Comparison of ENCODE assay signal across 8 cellular contexts in the genomic region with DNA sequence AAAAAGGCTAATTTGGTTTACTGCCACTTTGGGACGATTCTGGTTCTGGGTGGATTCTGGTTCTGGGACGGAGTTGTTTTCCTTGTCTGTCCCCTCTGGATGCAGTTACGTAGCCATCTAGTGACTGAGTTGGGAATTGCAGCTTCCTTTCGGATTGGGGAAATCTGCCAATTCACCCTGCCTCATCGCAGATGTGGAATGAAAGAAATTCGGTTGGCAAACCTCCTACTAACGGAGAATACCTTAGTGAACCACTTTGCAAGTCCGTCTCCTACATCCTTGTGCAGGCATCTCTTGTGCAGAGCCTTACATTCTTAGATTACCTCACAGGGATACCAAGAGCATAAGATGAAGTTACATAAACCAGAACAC. TPM values are rescaled to one million over a fixed set of nuclear protein-coding genes. Genes with fewer than 3 reads are reported as not detected.
DNase-seq lines count a peak whose midpoint lies in the region; ATAC-seq and TF ChIP-seq lines count a peak whose summit lies in the region.

No MANE protein-coding gene starts in this region.

- H2BK20ac ChIP-seq in IMR-90 (ENCODE audit: low read depth, low read length), result peak overlapping the region; percentile 85

- H3K4me3 ChIP-seq in IMR-90 (ENCODE audit: insufficient read depth, low read depth, low read length) (peak overlapping the region; percentile 14; the same call in 1 of the 2 replicates), PC-3 (ENCODE audit: low read length) (peak overlapping the region; percentile 69)

- DNase-seq in COR-L47 (lab: John Stamatoyannopoulos, UW), result peak; percentile 77
- peak; percentile 93 for DNase-seq in IMR-90
- DNase-seq in PC-3, result peak; percentile 96
- peak; percentile 78 to 79 for DNase-seq in activated T-cell treated with anti-CD3 and anti-CD28 coated beads, Interleukin-2, amount 50 U/mL, for 48 hours
- peak; percentile 87 for DNase-seq in fibroblast of gingiva (ENCODE audit: low read depth)
- DNase-seq in naive thymus-derived CD8-positive, alpha-beta T cell, result peak; percentile 33 to 82 (median 68)
- DNase-seq in stimulated activated naive B cell treated with anti-CD40 and anti-IgM and Interleukin-4, amounts not matched to agents 10 μg/mL and 1 μg/mL and 100 μg/mL, for 72 hours, result peak; percentile 58

- 0 out of 2 replicates have a peak, but pooled peaks have one; percentile 27 for TF ChIP-seq POLR2A in IMR-90 (IDR thresholded peaks at IDR 0.05; ENCODE audit: low read depth, low read length)

- H4K5ac ChIP-seq in IMR-90 (ENCODE audit: low read depth, low read length), result no peak overlapping the region

- H2BK120ac ChIP-seq in IMR-90 (ENCODE audit: low read depth, low read length), result peak overlapping the region; percentile 90

- peak; percentile 92 for TF ChIP-seq RAD21 in IMR-90 (IDR thresholded peaks at IDR 0.05; ENCODE audit: low read length)

- CTCF ChIA-PET in IMR-90 (lab: Yijun Ruan, JAX), result interaction anchor here (0.6 to 1.4 kb wide), 10 partner anchors 8 to 555 kb away, joined by 3 to 6 read pairs (median 3); partner anchors contain the start of gene TRPM7
- CTCF ChIA-PET in PC-3 (lab: Charles Lee), result interaction anchor here (1.5 kb wide), 1 partner anchor 8 kb away, joined by 6 read pairs; no protein-coding TSS in a partner anchor

- H4K91ac ChIP-seq in IMR-90 (ENCODE audit: insufficient read depth, low read depth, low read length), result peak overlapping the region; percentile 72; the same call in 1 of the 2 replicates

- H3K4me1 ChIP-seq in IMR-90 (ENCODE audit: control insufficient read depth, insufficient read depth, low read length) (peaks cover 7% of the 10 kb centered on the region), PC-3 (ENCODE audit: insufficient read depth, low read length) (peaks cover 19% of the 10 kb centered on the region)

- in situ Hi-C loops in IMR-90 (cut with MboI; ENCODE audit: low sequenced_read_pairs), result no loop called here

- H2AK9ac ChIP-seq in IMR-90 (replicated peaks; ENCODE audit: low read depth, low read length, poor library complexity), result peak overlapping the region; percentile 0

- H3K14ac ChIP-seq in IMR-90 (replicated peaks; ENCODE audit: low read depth, low read length), result 0 out of 2 replicates have a peak overlapping the region, but pooled peaks have one; percentile 69

- H3K27me3 Mint-ChIP-seq in naive thymus-derived CD8-positive, alpha-beta T cell, result peaks cover 0 to 6% (median 0%) of the 10 kb centered on the region in 5 donors
- H3K27me3 Mint-ChIP-seq in stimulated activated naive B cell treated with anti-CD40 and anti-IgM and Interleukin-4, amounts not matched to agents 10 μg/mL and 1 μg/mL and 100 μg/mL, for 72 hours, result peaks cover 0 to 11% of the 10 kb centered on the region in 2 donors

- H3K27ac ChIP-seq in IMR-90 (ENCODE audit: insufficient read depth, low read length) (no peak overlapping the region), PC-3 (ENCODE audit: low read length) (no peak overlapping the region)

- H3K4me1 Mint-ChIP-seq in naive thymus-derived CD8-positive, alpha-beta T cell, result peaks cover 6 to 48% (median 16%) of the 10 kb centered on the region in 4 donors
- peaks cover 21 to 39% of the 10 kb centered on the region in 2 donors for H3K4me1 Mint-ChIP-seq in stimulated activated naive B cell treated with anti-CD40 and anti-IgM and Interleukin-4, amounts not matched to agents 10 μg/mL and 1 μg/mL and 100 μg/mL, for 72 hours

- no peaks in the 10 kb centered on the region for H3K9me2 ChIP-seq in PC-3 (replicated peaks; ENCODE audit: low read length)

- no peaks in the 10 kb centered on the region for H4K20me1 ChIP-seq in IMR-90 (ENCODE audit: insufficient read depth, low read length)
- H4K20me1 ChIP-seq in PC-3 (ENCODE audit: low read length), result no peaks in the 10 kb centered on the region

- H3K56ac ChIP-seq in IMR-90 (ENCODE audit: extremely low read depth, insufficient read depth, low read length), result no peak overlapping the region

- H3K9me3 Mint-ChIP-seq in naive thymus-derived CD8-positive, alpha-beta T cell, result no peaks in the 10 kb centered on the region
- no peaks in the 10 kb centered on the region for H3K9me3 Mint-ChIP-seq in stimulated activated naive B cell treated with anti-CD40 and anti-IgM and Interleukin-4, amounts not matched to agents 10 μg/mL and 1 μg/mL and 100 μg/mL, for 72 hours

- H3K79me1 ChIP-seq in IMR-90 (ENCODE audit: low read depth in 1 of 2, low read length in 2 of 2), result no peaks in the 10 kb centered on the region

- H3K9ac ChIP-seq in IMR-90 (ENCODE audit: low read depth, low read length) (no peak overlapping the region), PC-3 (ENCODE audit: low read length) (peak overlapping the region; percentile 52)

- H3K4me3 Mint-ChIP-seq in naive thymus-derived CD8-positive, alpha-beta T cell, result peak overlapping the region; percentile 55 to 84 (median 74)
- H3K4me3 Mint-ChIP-seq in stimulated activated naive B cell treated with anti-CD40 and anti-IgM and Interleukin-4, amounts not matched to agents 10 μg/mL and 1 μg/mL and 100 μg/mL, for 72 hours, result peak overlapping the region; percentile 76 to 87

- peak overlapping the region in 7 of 10 donors; percentile 24 to 78 (median 52) for H3K27ac Mint-ChIP-seq in naive thymus-derived CD8-positive, alpha-beta T cell
- H3K27ac Mint-ChIP-seq in stimulated activated naive B cell treated with anti-CD40 and anti-IgM and Interleukin-4, amounts not matched to agents 10 μg/mL and 1 μg/mL and 100 μg/mL, for 72 hours, result peak overlapping the region; percentile 93

- H3K36me3 ChIP-seq in IMR-90 (ENCODE audit: control insufficient read depth, insufficient read depth, low read length) (no peaks in the 10 kb centered on the region), PC-3 (ENCODE audit: low read depth, low read length) (no peaks in the 10 kb centered on the region)

- H2AK5ac ChIP-seq in IMR-90 (ENCODE audit: low read depth, low read length), result no peak overlapping the region

- H2AFZ ChIP-seq in IMR-90 (replicated peaks; ENCODE audit: low read length, poor library complexity) (peak overlapping the region; percentile 55), PC-3 (ENCODE audit: low read length) (peak overlapping the region; percentile 86)

- peak overlapping the region; percentile 63; the same call in 1 of the 3 replicates for H2BK15ac ChIP-seq in IMR-90 (ENCODE audit: low read depth, low read length)

- H3K27me3 ChIP-seq in IMR-90 (ENCODE audit: control insufficient read depth, insufficient read depth, low read length), result peaks cover 8% of the 10 kb centered on the region; the same call in 1 of the 2 replicates
- H3K27me3 ChIP-seq in PC-3 (ENCODE audit: low read length), result 0 out of 2 replicates have a peak, but pooled peaks cover 3% of the 10 kb centered on the region

- H3K36me3 Mint-ChIP-seq in naive thymus-derived CD8-positive, alpha-beta T cell, result no peaks in the 10 kb centered on the region
- H3K36me3 Mint-ChIP-seq in stimulated activated naive B cell treated with anti-CD40 and anti-IgM and Interleukin-4, amounts not matched to agents 10 μg/mL and 1 μg/mL and 100 μg/mL, for 72 hours, result no peaks in the 10 kb centered on the region

- H3K79me2 ChIP-seq in PC-3 (ENCODE audit: low read length), result no peaks in the 10 kb centered on the region

- TF ChIP-seq CTCF in IMR-90 (conservative IDR thresholded peaks at IDR 0.05; ENCODE audit: low read depth, low read length) (peak; percentile 96), PC-3 (conservative IDR thresholded peaks at IDR 0.05; ENCODE audit: low read depth, low read length) (peak; percentile 91)

- BruUV-seq in IMR-90 (replicated peaks; lab: Mats Ljungman, UMichigan), result no TSS peak
- no TSS peak for BruUV-seq in PC-3 (replicated peaks; lab: Mats Ljungman, UMichigan)

- ATAC-seq in IMR-90 (ENCODE audit: low read depth) (peak; percentile 90), PC-3 (peak; percentile 71), GM19395 (IDR thresholded peaks at IDR 0.05; ENCODE audit: unreplicated experiment) (no peak)
- peak; percentile 51 to 65 for ATAC-seq in naive thymus-derived CD8-positive, alpha-beta T cell
- ATAC-seq in stimulated activated naive B cell treated with anti-CD40 and anti-IgM and Interleukin-4, amounts not matched to agents 10 μg/mL and 1 μg/mL and 100 μg/mL, for 72 hours (replicated peaks), result peak; percentile 31 to 48

- peak overlapping the region in 1 of 2 experiments; percentile 84; a peak in 2 of 4 replicates for H4K8ac ChIP-seq in IMR-90 (ENCODE audit: low read depth in 2 of 2, low read length in 2 of 2)

- peak overlapping the region; percentile 69 for H2BK5ac ChIP-seq in IMR-90 (ENCODE audit: low read depth, low read length, poor library complexity, severe bottlenecking)

- intact Hi-C loops in IMR-90 (cut with micrococcal nuclease) (loop anchor here (1.0 to 5.0 kb wide), 4 partner anchors 31 to 202 kb away; partner anchors contain the start of genes AP4E1 and SPPL2A), PC-3 (cut with micrococcal nuclease) (loop anchor here (1.0 to 2.0 kb wide), 4 partner anchors 30 to 202 kb away; partner anchors contain the start of gene SPPL2A)

- H3K9me3 ChIP-seq in IMR-90 (ENCODE audit: control insufficient read depth, insufficient read depth, low read length), result no peaks in the 10 kb centered on the region
- H3K9me3 ChIP-seq in PC-3 (ENCODE audit: low read length), result no peaks in the 10 kb centered on the region

- H3F3A ChIP-seq in PC-3 (ENCODE audit: low read length, unreplicated experiment), result no peaks in the 10 kb centered on the region

- 0% methylated on average over 2 of the region's 8 CpGs; no CpG with 5 or more reads in 1 of the 2 experiments for WGBS in IMR-90 (ENCODE audit: extremely low coverage in 2 of 2, insufficient read length in 1 of 2), 2 experiments

- peaks cover 7% of the 10 kb centered on the region; the same call in 1 of the 2 replicates for H3K9me1 ChIP-seq in IMR-90 (ENCODE audit: insufficient read depth, low read length)

- peak overlapping the region; percentile 72; the same call in 1 of the 2 replicates for H3K18ac ChIP-seq in IMR-90 (ENCODE audit: low read depth, low read length)

- no peak overlapping the region for H3K23ac ChIP-seq in IMR-90 (ENCODE audit: low read depth, low read length)

- POLR2A ChIA-PET in IMR-90 (lab: Charles Lee; ENCODE audit: unreplicated experiment), result no interaction called here
- POLR2A ChIA-PET in PC-3 (lab: Charles Lee; ENCODE audit: unreplicated experiment), result interaction anchor here (0.6 kb wide), 1 partner anchor 957 kb away, joined by 3 read pairs; no protein-coding TSS in a partner anchor
- POLR2A ChIA-PET in naive thymus-derived CD8-positive, alpha-beta T cell (lab: Charles Lee), result interaction anchor here (0.6 kb wide), 1 partner anchor 13 kb away, joined by 3 read pairs; no protein-coding TSS in a partner anchor

- H3K4ac ChIP-seq in IMR-90 (ENCODE audit: low read depth, low read length), result peak overlapping the region; percentile 75; the same call in 1 of the 2 replicates

- dilution Hi-C loops in IMR-90 (cut with HindIII; ENCODE audit: low sequenced_read_pairs, unreplicated experiment), result no loop called here

- H3K4me2 ChIP-seq in IMR-90 (ENCODE audit: low read depth, low read length) (peak overlapping the region; percentile 84), PC-3 (ENCODE audit: low read length) (peak overlapping the region; percentile 80)

RNA-seq across cellular contexts. Expression of gene AP4E1, which starts 31.5 kb away (rescaled TPM):
- total RNA-seq in IMR-90 (2012; rRNA removed) (6.8 and 12.8 TPM in 2 replicates), PC-3 (2014; rRNA removed) (4.7 and 6.0 TPM in 2 replicates)
- 2.1 and 3.1 TPM in 2 replicates for polyA plus RNA-seq in IMR-90 (2012; rRNA removed)
- 0.48 and 0.60 TPM in 2 replicates for polyA plus RNA-seq in IMR-90 (2012; cell fraction: cytosol; rRNA removed)
- polyA plus RNA-seq in IMR-90 (2012; cell fraction: nucleus; rRNA removed; ENCODE audit: low replicate concordance), result 0.53 and 2.2 TPM in 2 replicates
- 10 to 100 TPM; 16.1 to 18.1 TPM for total RNA-seq in naive thymus-derived CD8-positive, alpha-beta T cell
- polyA plus RNA-seq in naive thymus-derived CD8-positive, alpha-beta T cell, result 1 to 10 TPM; 3.6 to 4.2 (median 3.7) TPM
